ENCODE assay signal across 11 cellular contexts in genomic region chr17:13346996-13347762, GRCh38.
A peak's percentile ranks its signal among the peaks of the same experiment; 100 is the strongest.
DNase-seq lines count a peak whose midpoint lies in the region; ATAC-seq and TF ChIP-seq lines count a peak whose summit lies in the region.
"Had no signal": no experiment of that assay in that cellular context is flagged by ENCODE, and none has a peak within 500 bp of the region (broad histone marks: within the 10 kb centered on the region; RNA-seq: fewer than 3 reads in every experiment).

No MANE protein-coding gene starts in this region.

- TF ChIP-seq CTCF in A673 (conservative IDR thresholded peaks at IDR 0.05; ENCODE audit: low read depth, low read length), result no peak

- no peak for ATAC-seq in GM19328 (IDR thresholded peaks at IDR 0.05; ENCODE audit: unreplicated experiment)
- no peak for ATAC-seq in naive thymus-derived CD8-positive, alpha-beta T cell
- no peak for ATAC-seq in HG03565 (IDR thresholded peaks at IDR 0.05; ENCODE audit: unreplicated experiment)

- H3K36me3 Mint-ChIP-seq in T-helper 1 cell treated with Interleukin-12 subunit alpha and Interleukin-12 subunit beta and Interleukin-4 antibody, amounts not matched to agents 30 μg/mL and 1 μg/mL, for 36 hours (ENCODE audit: low read depth), result peaks cover 1% of the 10 kb centered on the region
- H3K36me3 Mint-ChIP-seq in naive thymus-derived CD8-positive, alpha-beta T cell, result no peaks in the 10 kb centered on the region
- H3K36me3 Mint-ChIP-seq: IgD-negative memory B cell had no signal

- H3K9me3 ChIP-seq in A673 (ENCODE audit: low read depth, low read length, poor library complexity, severe bottlenecking), result no peaks in the 10 kb centered on the region

- peak; percentile 9 for DNase-seq in A673 (ENCODE audit: low spot score)
- DNase-seq in HCEC 1CT, result peak; percentile 99
- peak; percentile 76 for DNase-seq in fibroblast of the conjunctiva (ENCODE audit: low read depth)
- no peak for DNase-seq in DMS153 treated with DMSO at 0.1 percent for 48 hours (lab: John Stamatoyannopoulos, UW; ENCODE audit: unreplicated experiment)
- DNase-seq in naive thymus-derived CD8-positive, alpha-beta T cell, result no peak
- DNase-seq: left cardiac atrium had no signal

- no peaks in the 10 kb centered on the region for H3K27me3 Mint-ChIP-seq in T-helper 1 cell treated with Interleukin-12 subunit alpha and Interleukin-12 subunit beta and Interleukin-4 antibody, amounts not matched to agents 30 μg/mL and 1 μg/mL, for 36 hours (ENCODE audit: low read depth)
- peaks cover 0 to 13% (median 3%) of the 10 kb centered on the region in 5 donors for H3K27me3 Mint-ChIP-seq in naive thymus-derived CD8-positive, alpha-beta T cell

- no peak overlapping the region for H3K27ac ChIP-seq in A673 (ENCODE audit: low read depth, low read length, poor library complexity, severe bottlenecking)
- H3K27ac ChIP-seq: SK-N-MC had no signal

- H3K4me3 ChIP-seq in A673 (ENCODE audit: low read depth, low read length, poor library complexity, severe bottlenecking), result no peak overlapping the region
- H3K4me3 ChIP-seq: SK-N-MC had no signal

- no peaks in the 10 kb centered on the region for H3K27me3 ChIP-seq in A673 (replicated peaks; ENCODE audit: insufficient read depth, low read depth, low read length, poor library complexity)

- POLR2A ChIA-PET in A673 (lab: Charles Lee; ENCODE audit: low non-redundant PET), result no interaction called here
- POLR2A ChIA-PET in naive thymus-derived CD8-positive, alpha-beta T cell (lab: Charles Lee), result no interaction called here

- peaks cover 3% of the 10 kb centered on the region for H3K4me1 Mint-ChIP-seq in T-helper 1 cell treated with Interleukin-12 subunit alpha and Interleukin-12 subunit beta and Interleukin-4 antibody, amounts not matched to agents 30 μg/mL and 1 μg/mL, for 36 hours (ENCODE audit: low read depth)
- H3K4me1 Mint-ChIP-seq in naive thymus-derived CD8-positive, alpha-beta T cell, result no peaks in the 10 kb centered on the region

- no peak overlapping the region for H3K4me3 Mint-ChIP-seq in T-helper 1 cell treated with Interleukin-12 subunit alpha and Interleukin-12 subunit beta and Interleukin-4 antibody, amounts not matched to agents 30 μg/mL and 1 μg/mL, for 36 hours
- H3K4me3 Mint-ChIP-seq in naive thymus-derived CD8-positive, alpha-beta T cell, result no peak overlapping the region
- H3K4me3 Mint-ChIP-seq: IgD-negative memory B cell had no signal

- no TSS peak for BruUV-seq in A673 (replicated peaks; lab: Mats Ljungman, UMichigan)

- no peaks in the 10 kb centered on the region for H3K9me3 Mint-ChIP-seq in T-helper 1 cell treated with Interleukin-12 subunit alpha and Interleukin-12 subunit beta and Interleukin-4 antibody, amounts not matched to agents 30 μg/mL and 1 μg/mL, for 36 hours
- H3K9me3 Mint-ChIP-seq in naive thymus-derived CD8-positive, alpha-beta T cell, result peaks cover 0 to 5% (median 0%) of the 10 kb centered on the region in 9 donors

- CTCF ChIA-PET in A673 (lab: Charles Lee), result no interaction called here

- intact Hi-C loops in A673 (cut with micrococcal nuclease; ENCODE audit: unreplicated experiment), result no loop called here

- peak overlapping the region; percentile 8 for H3K27ac Mint-ChIP-seq in T-helper 1 cell treated with Interleukin-12 subunit alpha and Interleukin-12 subunit beta and Interleukin-4 antibody, amounts not matched to agents 30 μg/mL and 1 μg/mL, for 36 hours
- no peak overlapping the region for H3K27ac Mint-ChIP-seq in naive thymus-derived CD8-positive, alpha-beta T cell

- no peaks in the 10 kb centered on the region for H3K4me1 ChIP-seq in A673 (ENCODE audit: insufficient read depth, low read length, poor library complexity, severe bottlenecking)

- no peaks in the 10 kb centered on the region for H3K36me3 ChIP-seq in A673 (ENCODE audit: insufficient read depth, low read length, poor library complexity, severe bottlenecking)

Comparison
In these comparisons a context has a peak if more than half of its experiments do, and no peak if none do; other contexts are left out.
1. DNase-seq: peak in A673 (single experiment), HCEC 1CT (single experiment) and fibroblast of the conjunctiva (single experiment); none in DMS153 treated with DMSO at 0.1 percent for 48 hours (single experiment) and naive thymus-derived CD8-positive, alpha-beta T cell (0 of 10).